In the genomic region with DNA sequence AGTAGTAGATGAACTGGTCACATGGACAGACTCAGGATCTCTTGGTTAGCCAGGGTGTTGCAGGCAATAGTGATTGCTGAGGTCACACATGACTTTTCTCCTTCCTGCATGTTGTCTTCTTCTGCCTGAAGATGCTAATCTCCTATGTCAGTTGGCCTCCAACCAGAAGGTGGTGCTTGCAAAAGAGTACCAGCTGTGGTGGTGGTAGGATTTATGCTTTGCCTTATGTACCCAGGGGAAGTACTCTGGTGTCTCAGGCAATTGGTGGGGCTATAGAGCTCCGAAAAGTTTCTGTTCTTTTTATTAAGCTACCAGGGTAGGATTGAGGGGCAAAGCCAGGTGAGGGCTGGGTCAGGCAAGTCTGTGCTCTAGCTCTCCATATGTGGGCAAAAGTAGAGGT, we compare ENCODE assay signal across 1 cellular context.
TF ChIP-seq lines count a peak whose summit lies in the region.

No MANE protein-coding gene starts in this region.

TF ChIP-seq in GM12878, 131 proteins besides CTCF, POLR2A, EP300 and RAD21 (continued from another document):
- TF ChIP-seq, protein P1, sequence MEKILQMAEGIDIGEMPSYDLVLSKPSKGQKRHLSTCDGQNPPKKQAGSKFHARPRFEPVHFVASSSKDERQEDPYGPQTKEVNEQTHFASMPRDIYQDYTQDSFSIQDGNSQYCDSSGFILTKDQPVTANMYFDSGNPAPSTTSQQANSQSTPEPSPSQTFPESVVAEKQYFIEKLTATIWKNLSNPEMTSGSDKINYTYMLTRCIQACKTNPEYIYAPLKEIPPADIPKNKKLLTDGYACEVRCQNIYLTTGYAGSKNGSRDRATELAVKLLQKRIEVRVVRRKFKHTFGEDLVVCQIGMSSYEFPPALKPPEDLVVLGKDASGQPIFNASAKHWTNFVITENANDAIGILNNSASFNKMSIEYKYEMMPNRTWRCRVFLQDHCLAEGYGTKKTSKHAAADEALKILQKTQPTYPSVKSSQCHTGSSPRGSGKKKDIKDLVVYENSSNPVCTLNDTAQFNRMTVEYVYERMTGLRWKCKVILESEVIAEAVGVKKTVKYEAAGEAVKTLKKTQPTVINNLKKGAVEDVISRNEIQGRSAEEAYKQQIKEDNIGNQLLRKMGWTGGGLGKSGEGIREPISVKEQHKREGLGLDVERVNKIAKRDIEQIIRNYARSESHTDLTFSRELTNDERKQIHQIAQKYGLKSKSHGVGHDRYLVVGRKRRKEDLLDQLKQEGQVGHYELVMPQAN (conservative IDR thresholded peaks at IDR 0.05): no peak
- TF ChIP-seq EZH2 (IDR thresholded peaks at IDR 0.05; ENCODE audit: borderline replicate concordance, control insufficient read depth, low read depth, low read length) (no peak), ASH2L (IDR thresholded peaks at IDR 0.05; ENCODE audit: borderline replicate concordance, low read depth) (no peak), SMC3 (IDR thresholded peaks at IDR 0.05; ENCODE audit: borderline replicate concordance, low read length) (no peak), FOXM1 (IDR thresholded peaks at IDR 0.05; ENCODE audit: low read depth, low read length) (no peak), BHLHE40 (IDR thresholded peaks at IDR 0.05; ENCODE audit: borderline replicate concordance in 1 of 2, low read depth in 2 of 2, low read length in 1 of 2) (no peak), KLF5 (IDR thresholded peaks at IDR 0.05; ENCODE audit: partially characterized antibody) (no peak), ZNF217 (IDR thresholded peaks at IDR 0.05) (no peak), ZNF384 (IDR thresholded peaks at IDR 0.05; ENCODE audit: borderline replicate concordance, low read depth, low read length) (no peak)
- TF ChIP-seq, protein P2, sequence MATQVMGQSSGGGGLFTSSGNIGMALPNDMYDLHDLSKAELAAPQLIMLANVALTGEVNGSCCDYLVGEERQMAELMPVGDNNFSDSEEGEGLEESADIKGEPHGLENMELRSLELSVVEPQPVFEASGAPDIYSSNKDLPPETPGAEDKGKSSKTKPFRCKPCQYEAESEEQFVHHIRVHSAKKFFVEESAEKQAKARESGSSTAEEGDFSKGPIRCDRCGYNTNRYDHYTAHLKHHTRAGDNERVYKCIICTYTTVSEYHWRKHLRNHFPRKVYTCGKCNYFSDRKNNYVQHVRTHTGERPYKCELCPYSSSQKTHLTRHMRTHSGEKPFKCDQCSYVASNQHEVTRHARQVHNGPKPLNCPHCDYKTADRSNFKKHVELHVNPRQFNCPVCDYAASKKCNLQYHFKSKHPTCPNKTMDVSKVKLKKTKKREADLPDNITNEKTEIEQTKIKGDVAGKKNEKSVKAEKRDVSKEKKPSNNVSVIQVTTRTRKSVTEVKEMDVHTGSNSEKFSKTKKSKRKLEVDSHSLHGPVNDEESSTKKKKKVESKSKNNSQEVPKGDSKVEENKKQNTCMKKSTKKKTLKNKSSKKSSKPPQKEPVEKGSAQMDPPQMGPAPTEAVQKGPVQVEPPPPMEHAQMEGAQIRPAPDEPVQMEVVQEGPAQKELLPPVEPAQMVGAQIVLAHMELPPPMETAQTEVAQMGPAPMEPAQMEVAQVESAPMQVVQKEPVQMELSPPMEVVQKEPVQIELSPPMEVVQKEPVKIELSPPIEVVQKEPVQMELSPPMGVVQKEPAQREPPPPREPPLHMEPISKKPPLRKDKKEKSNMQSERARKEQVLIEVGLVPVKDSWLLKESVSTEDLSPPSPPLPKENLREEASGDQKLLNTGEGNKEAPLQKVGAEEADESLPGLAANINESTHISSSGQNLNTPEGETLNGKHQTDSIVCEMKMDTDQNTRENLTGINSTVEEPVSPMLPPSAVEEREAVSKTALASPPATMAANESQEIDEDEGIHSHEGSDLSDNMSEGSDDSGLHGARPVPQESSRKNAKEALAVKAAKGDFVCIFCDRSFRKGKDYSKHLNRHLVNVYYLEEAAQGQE (IDR thresholded peaks at IDR 0.05; ENCODE audit: low read depth, low read length): no peak
- TF ChIP-seq, protein P3, sequence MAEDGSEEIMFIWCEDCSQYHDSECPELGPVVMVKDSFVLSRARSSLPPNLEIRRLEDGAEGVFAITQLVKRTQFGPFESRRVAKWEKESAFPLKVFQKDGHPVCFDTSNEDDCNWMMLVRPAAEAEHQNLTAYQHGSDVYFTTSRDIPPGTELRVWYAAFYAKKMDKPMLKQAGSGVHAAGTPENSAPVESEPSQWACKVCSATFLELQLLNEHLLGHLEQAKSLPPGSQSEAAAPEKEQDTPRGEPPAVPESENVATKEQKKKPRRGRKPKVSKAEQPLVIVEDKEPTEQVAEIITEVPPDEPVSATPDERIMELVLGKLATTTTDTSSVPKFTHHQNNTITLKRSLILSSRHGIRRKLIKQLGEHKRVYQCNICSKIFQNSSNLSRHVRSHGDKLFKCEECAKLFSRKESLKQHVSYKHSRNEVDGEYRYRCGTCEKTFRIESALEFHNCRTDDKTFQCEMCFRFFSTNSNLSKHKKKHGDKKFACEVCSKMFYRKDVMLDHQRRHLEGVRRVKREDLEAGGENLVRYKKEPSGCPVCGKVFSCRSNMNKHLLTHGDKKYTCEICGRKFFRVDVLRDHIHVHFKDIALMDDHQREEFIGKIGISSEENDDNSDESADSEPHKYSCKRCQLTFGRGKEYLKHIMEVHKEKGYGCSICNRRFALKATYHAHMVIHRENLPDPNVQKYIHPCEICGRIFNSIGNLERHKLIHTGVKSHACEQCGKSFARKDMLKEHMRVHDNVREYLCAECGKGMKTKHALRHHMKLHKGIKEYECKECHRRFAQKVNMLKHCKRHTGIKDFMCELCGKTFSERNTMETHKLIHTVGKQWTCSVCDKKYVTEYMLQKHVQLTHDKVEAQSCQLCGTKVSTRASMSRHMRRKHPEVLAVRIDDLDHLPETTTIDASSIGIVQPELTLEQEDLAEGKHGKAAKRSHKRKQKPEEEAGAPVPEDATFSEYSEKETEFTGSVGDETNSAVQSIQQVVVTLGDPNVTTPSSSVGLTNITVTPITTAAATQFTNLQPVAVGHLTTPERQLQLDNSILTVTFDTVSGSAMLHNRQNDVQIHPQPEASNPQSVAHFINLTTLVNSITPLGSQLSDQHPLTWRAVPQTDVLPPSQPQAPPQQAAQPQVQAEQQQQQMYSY (CRISPR knock-in tag; IDR thresholded peaks at IDR 0.05): no peak
- TF ChIP-seq, protein P4, sequence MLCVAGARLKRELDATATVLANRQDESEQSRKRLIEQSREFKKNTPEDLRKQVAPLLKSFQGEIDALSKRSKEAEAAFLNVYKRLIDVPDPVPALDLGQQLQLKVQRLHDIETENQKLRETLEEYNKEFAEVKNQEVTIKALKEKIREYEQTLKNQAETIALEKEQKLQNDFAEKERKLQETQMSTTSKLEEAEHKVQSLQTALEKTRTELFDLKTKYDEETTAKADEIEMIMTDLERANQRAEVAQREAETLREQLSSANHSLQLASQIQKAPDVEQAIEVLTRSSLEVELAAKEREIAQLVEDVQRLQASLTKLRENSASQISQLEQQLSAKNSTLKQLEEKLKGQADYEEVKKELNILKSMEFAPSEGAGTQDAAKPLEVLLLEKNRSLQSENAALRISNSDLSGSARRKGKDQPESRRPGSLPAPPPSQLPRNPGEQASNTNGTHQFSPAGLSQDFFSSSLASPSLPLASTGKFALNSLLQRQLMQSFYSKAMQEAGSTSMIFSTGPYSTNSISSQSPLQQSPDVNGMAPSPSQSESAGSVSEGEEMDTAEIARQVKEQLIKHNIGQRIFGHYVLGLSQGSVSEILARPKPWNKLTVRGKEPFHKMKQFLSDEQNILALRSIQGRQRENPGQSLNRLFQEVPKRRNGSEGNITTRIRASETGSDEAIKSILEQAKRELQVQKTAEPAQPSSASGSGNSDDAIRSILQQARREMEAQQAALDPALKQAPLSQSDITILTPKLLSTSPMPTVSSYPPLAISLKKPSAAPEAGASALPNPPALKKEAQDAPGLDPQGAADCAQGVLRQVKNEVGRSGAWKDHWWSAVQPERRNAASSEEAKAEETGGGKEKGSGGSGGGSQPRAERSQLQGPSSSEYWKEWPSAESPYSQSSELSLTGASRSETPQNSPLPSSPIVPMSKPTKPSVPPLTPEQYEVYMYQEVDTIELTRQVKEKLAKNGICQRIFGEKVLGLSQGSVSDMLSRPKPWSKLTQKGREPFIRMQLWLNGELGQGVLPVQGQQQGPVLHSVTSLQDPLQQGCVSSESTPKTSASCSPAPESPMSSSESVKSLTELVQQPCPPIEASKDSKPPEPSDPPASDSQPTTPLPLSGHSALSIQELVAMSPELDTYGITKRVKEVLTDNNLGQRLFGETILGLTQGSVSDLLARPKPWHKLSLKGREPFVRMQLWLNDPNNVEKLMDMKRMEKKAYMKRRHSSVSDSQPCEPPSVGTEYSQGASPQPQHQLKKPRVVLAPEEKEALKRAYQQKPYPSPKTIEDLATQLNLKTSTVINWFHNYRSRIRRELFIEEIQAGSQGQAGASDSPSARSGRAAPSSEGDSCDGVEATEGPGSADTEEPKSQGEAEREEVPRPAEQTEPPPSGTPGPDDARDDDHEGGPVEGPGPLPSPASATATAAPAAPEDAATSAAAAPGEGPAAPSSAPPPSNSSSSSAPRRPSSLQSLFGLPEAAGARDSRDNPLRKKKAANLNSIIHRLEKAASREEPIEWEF (IDR thresholded peaks at IDR 0.05; ENCODE audit: insufficient replicate concordance, low read depth, low read length): no peak
- TF ChIP-seq, protein P5, sequence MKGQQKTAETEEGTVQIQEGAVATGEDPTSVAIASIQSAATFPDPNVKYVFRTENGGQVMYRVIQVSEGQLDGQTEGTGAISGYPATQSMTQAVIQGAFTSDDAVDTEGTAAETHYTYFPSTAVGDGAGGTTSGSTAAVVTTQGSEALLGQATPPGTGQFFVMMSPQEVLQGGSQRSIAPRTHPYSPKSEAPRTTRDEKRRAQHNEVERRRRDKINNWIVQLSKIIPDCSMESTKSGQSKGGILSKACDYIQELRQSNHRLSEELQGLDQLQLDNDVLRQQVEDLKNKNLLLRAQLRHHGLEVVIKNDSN (IDR thresholded peaks at IDR 0.05; ENCODE audit: borderline replicate concordance, extremely low read length, insufficient read depth, low read depth, low read length): no peak
